1 cellular context compared by ENCODE assay signal in the genomic region with DNA sequence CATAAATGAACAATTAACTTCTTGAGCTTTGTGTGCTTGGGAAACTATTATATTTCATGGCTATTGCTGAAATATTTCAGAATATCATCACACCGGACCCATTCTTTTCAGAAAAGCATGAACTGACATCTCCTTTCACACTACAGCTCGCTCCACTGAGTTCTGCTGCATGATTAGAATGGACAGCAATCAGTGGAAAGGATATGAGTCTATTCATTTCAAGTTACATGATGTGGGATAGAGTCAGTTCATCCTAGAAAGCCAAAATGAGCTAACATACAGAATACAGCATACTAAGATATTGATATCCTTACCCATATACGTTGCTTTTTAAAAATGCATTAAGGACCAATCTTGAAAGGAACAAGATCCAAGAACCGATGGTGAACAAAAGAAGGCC.
TF ChIP-seq lines count a peak whose summit lies in the region.

No MANE protein-coding gene starts in this region.

TF ChIP-seq in HepG2, 621 proteins besides CTCF, POLR2A, EP300 and RAD21:
- TF ChIP-seq ZNF205 (CRISPR knock-in tag; IDR thresholded peaks at IDR 0.05) = no peak
- TF ChIP-seq ZNF549 (CRISPR knock-in tag; IDR thresholded peaks at IDR 0.05) = no peak
